In genomic region chr10:125103466-125104377, GRCh38 we compare ENCODE assay signal across 21 cellular contexts. TPM values are rescaled to one million over a fixed set of nuclear protein-coding genes. Genes with fewer than 3 reads are reported as not detected.
DNase-seq lines count a peak whose midpoint lies in the region; ATAC-seq and TF ChIP-seq lines count a peak whose summit lies in the region.
"Had no signal": no experiment of that assay in that cellular context is flagged by ENCODE, and none has a peak within 500 bp of the region (broad histone marks: within the 10 kb centered on the region; RNA-seq: fewer than 3 reads in every experiment).

No MANE protein-coding gene starts in this region.

- peak overlapping the region; percentile 29 for H3K27ac ChIP-seq in HL-60 (replicated peaks)
- H3K27ac ChIP-seq in RWPE1 = peak overlapping the region; percentile 71
- no peak overlapping the region for H3K27ac ChIP-seq in iPS-20b (ENCODE audit: low read length)
- H3K27ac ChIP-seq in sigmoid colon = no peak overlapping the region
- H3K27ac ChIP-seq: parathyroid adenoma, SJSA1, skin epidermis had no signal

- POLR2A ChIA-PET in RWPE1 (lab: Yijun Ruan, JAX; ENCODE audit: low non-redundant PET) = no interaction called here

- intact Hi-C loops in sigmoid colon (cut with DNase I) = no loop called here

- H3K4me3 ChIP-seq in HL-60 (replicated peaks; ENCODE audit: insufficient read depth, low read length) (no peak overlapping the region), iPS-20b (ENCODE audit: low read length) (no peak overlapping the region), sigmoid colon (no peak overlapping the region)
- H3K4me3 ChIP-seq: GM12878, SJSA1, skin epidermis had no signal

- CTCF ChIA-PET in RWPE1 (lab: Yijun Ruan, JAX) = interaction anchor here (0.6 to 1.7 kb wide), 5 partner anchors 30 to 529 kb away, joined by 3 to 5 read pairs (median 3); no protein-coding TSS in a partner anchor

- H3K36me3 ChIP-seq in iPS-20b (ENCODE audit: insufficient read depth, low read depth, low read length) (peaks cover 89% of the 10 kb centered on the region), sigmoid colon (peaks cover 0 to 27% (median 8%) of the 10 kb centered on the region in 4 donors)

- 78 to 85% methylated on average over 26 of the region's 26 CpGs for WGBS in sigmoid colon, 2 donors

- H3K27me3 ChIP-seq in HL-60 (ENCODE audit: insufficient read depth, poor library complexity, severe bottlenecking) = no peaks in the 10 kb centered on the region
- H3K27me3 ChIP-seq in iPS-20b (ENCODE audit: insufficient read depth, low read length) = no peaks in the 10 kb centered on the region
- H3K27me3 ChIP-seq in sigmoid colon = no peaks in the 10 kb centered on the region
- H3K27me3 ChIP-seq: SJSA1 had no signal

- no peak for TF ChIP-seq POLR2A in sigmoid colon (IDR thresholded peaks at IDR 0.05)

- H3K4me1 ChIP-seq in iPS-20b (ENCODE audit: insufficient read depth, low read length) = peaks cover 45% of the 10 kb centered on the region
- peaks cover 0 to 15% (median 4%) of the 10 kb centered on the region in 4 donors for H3K4me1 ChIP-seq in sigmoid colon
- H3K4me1 ChIP-seq: parathyroid adenoma had no signal

- H3K9ac ChIP-seq in iPS-20b (ENCODE audit: low read depth, low read length) = 0 out of 2 replicates have a peak overlapping the region, but pooled peaks have one; percentile 24
- H3K9ac ChIP-seq: parathyroid adenoma had no signal

- no peak for TF ChIP-seq EP300 in sigmoid colon (IDR thresholded peaks at IDR 0.05)

- no peak for DNase-seq in HL-60 (ENCODE audit: low read depth in 1 of 2, low spot score in 1 of 2)
- DNase-seq in RWPE1 (ENCODE audit: low spot score) = no peak
- DNase-seq in sigmoid colon = peak; percentile 36
- no peak for DNase-seq in NCI-H1436 treated with DMSO at 0.1 percent for 48 hours (lab: John Stamatoyannopoulos, UW)
- no peak for DNase-seq in cerebellum (ENCODE audit: low spot score)
- DNase-seq: activated CD4-positive, alpha-beta memory T cell treated with anti-CD3 and anti-CD28 coated beads, Interleukin-2, amount 10 ng/mL, durations not matched to agents 7 days and 5 days; activated naive CD4-positive, alpha-beta T cell treated with anti-CD3 and anti-CD28 coated beads, Interleukin-2, amount 50 U/mL, for 16 hours; activated T-cell treated with anti-CD3 and anti-CD28 coated beads, Interleukin-2, amount 50 U/mL, for 1 hour; foreskin melanocyte; GDM1; left ventricle myocardium superior; NCI-H1417 treated with DMSO at 0.1 percent for 48 hours; OCI-M1; stimulated activated CD8-positive, alpha-beta memory T cell treated with anti-CD3 and anti-CD28 coated beads, Interleukin-4, amount 100 ng/mL, for 48 hours; substantia nigra had no signal

- H3K9me3 ChIP-seq in iPS-20b (ENCODE audit: insufficient read depth, low read depth, low read length) = no peaks in the 10 kb centered on the region
- no peaks in the 10 kb centered on the region for H3K9me3 ChIP-seq in sigmoid colon

- TF ChIP-seq CTCF in HL-60 (IDR thresholded peaks at IDR 0.05; ENCODE audit: insufficient read depth, low read length) (no peak), RWPE1 (conservative IDR thresholded peaks at IDR 0.05; ENCODE audit: low read depth) (no peak), sigmoid colon (IDR thresholded peaks at IDR 0.05) (no peak)

- ATAC-seq in GM18858 (IDR thresholded peaks at IDR 0.05; ENCODE audit: unreplicated experiment) = no peak
- ATAC-seq: GM12878 had no signal

RNA-seq across cellular contexts. Expression of gene CTBP2, which starts 56.6 kb away (rescaled TPM):
- total RNA-seq in sigmoid colon (10 to 100 TPM; 31.2 to 57.1 (median 47.5) TPM), cerebellum (57.7 TPM)
- polyA plus RNA-seq in sigmoid colon = 10 to 100 TPM; 49.9 to 62.4 (median 52.0) TPM

Comparison
In these comparisons a context has a peak if more than half of its experiments do, and no peak if none do; other contexts are left out.
1. H3K27ac ChIP-seq: peak in HL-60 (single experiment) and RWPE1 (single experiment); none in iPS-20b (single experiment) and sigmoid colon (0 of 4).